In the genomic region with DNA sequence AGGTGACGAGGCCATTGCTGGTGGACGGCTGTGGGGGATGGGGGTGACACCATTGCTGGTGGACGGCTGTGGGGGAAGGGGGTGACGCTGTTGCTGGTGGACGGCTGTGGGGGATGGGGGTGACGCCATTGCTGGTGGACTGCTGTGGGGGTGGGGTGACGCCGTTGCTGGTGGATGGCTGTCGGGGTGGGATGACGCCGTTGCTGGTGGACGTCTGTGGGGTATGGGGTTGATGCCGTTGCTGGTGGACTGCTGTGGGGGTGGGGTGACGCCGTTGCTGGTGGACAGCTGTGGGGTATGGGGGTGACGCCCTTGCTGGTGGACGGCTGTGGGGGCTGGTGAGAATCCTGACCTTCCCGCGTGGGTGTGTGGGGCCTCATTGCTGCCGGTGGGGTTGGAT, we compare ENCODE assay signal across 31 cellular contexts.
"Had no signal": no experiment of that assay in that cellular context is flagged by ENCODE, and none has a peak within 500 bp of the region (broad histone marks: within the 10 kb centered on the region; RNA-seq: fewer than 3 reads in every experiment).

No MANE protein-coding gene starts in this region.

- H3K4me3 Mint-ChIP-seq: activated CD4-positive, alpha-beta T cell treated with anti-CD3 and anti-CD28 coated beads, Interleukin-2, amount 10 ng/mL, durations not matched to agents 24 days and 14 days; activated CD8-positive, alpha-beta T cell treated with anti-CD3 and anti-CD28 coated beads for 36 hours; activated T-cell treated with anti-CD3 and anti-CD28 coated beads, Interleukin-2, amount 50 U/mL, for 4 hours; brain; T-helper 1 cell treated with Interleukin-12 subunit alpha and Interleukin-12 subunit beta and Interleukin-4 antibody, amounts not matched to agents 30 μg/mL and 1 μg/mL, for 36 hours; T-helper 2 cell treated with Interferon-gamma antibody and Interleukin-4, amounts not matched to agents 5 μg/mL and 100 μg/mL, for 36 hours had no signal

- H3K27ac ChIP-seq: Peyer's patch, SJSA1 had no signal

- H3K27ac Mint-ChIP-seq: activated CD4-positive, alpha-beta T cell treated with anti-CD3 and anti-CD28 coated beads, Interleukin-2, amount 10 ng/mL, durations not matched to agents 24 days and 14 days; activated CD8-positive, alpha-beta T cell treated with anti-CD3 and anti-CD28 coated beads for 36 hours; brain; T-helper 1 cell treated with Interleukin-12 subunit alpha and Interleukin-12 subunit beta and Interleukin-4 antibody, amounts not matched to agents 30 μg/mL and 1 μg/mL, for 36 hours; T-helper 2 cell treated with Interferon-gamma antibody and Interleukin-4, amounts not matched to agents 5 μg/mL and 100 μg/mL, for 36 hours had no signal

- H3K9ac ChIP-seq: SK-N-SH had no signal

- H3K4me1 Mint-ChIP-seq: brain had no signal

- ATAC-seq: activated CD8-positive, alpha-beta T cell treated with anti-CD3 and anti-CD28 coated beads for 36 hours; activated T-cell treated with anti-CD3 and anti-CD28 coated beads, Interleukin-2, amount 50 U/mL, for 4 hours; PC-3 had no signal

- H3K4me1 ChIP-seq: Peyer's patch, SJSA1 had no signal

- H3K4me2 ChIP-seq: SK-N-SH had no signal

- FAIRE-seq: bronchial epithelial cell, TTC549 had no signal

- H3K27me3 Mint-ChIP-seq: activated CD4-positive, alpha-beta T cell treated with anti-CD3 and anti-CD28 coated beads, Interleukin-2, amount 10 ng/mL, durations not matched to agents 24 days and 14 days; activated CD8-positive, alpha-beta T cell treated with anti-CD3 and anti-CD28 coated beads for 36 hours; brain had no signal

- H3K9me3 ChIP-seq: MG63, SK-N-SH had no signal

- DNase-seq: activated CD4-positive, alpha-beta T cell treated with anti-CD3 and anti-CD28 coated beads, Interleukin-2, amount 10 ng/mL, durations not matched to agents 24 days and 14 days; activated CD4-positive, alpha-beta T cell treated with anti-CD3 and anti-CD28 coated beads, Interleukin-2, amount 50 U/mL, for 4 hours; activated CD8-positive, alpha-beta T cell treated with anti-CD3 and anti-CD28 coated beads for 36 hours; activated effector memory CD4-positive, alpha-beta T cell treated with Interleukin-2 at 50 U/mL for 16 hours; activated naive CD4-positive, alpha-beta T cell treated with anti-CD3 and anti-CD28 coated beads, Interleukin-2, amount 50 U/mL, for 16 hours; activated T-cell treated with anti-CD3 and anti-CD28 coated beads, Interleukin-2, amount 50 U/mL, for 4 hours; anterior cingulate cortex; caudate nucleus; cerebellar nuclear complex; Kasumi-1; KG1; MG63; NCI-H1048; NCI-H1436 treated with DMSO at 0.1 percent for 48 hours; NCI-H1694 treated with DMSO at 0.1 percent for 48 hours; NCI-H2029; NCI-H510A; NCI-H526; NCI-H748 treated with DMSO at 0.1 percent for 48 hours; NK-92 treated with Interleukin-12 subunit alpha and Interleukin-12 subunit beta, amount 100 ng/mL, for 24 hours; PC-3; Peyer's patch; RPMI8226; SHP77 treated with DMSO at 0.1 percent for 48 hours; SK-N-SH had no signal

- H3K4me3 ChIP-seq: MG63, Peyer's patch, SJSA1 had no signal

- H3K27me3 ChIP-seq: MG63, Peyer's patch, SJSA1 had no signal
